ENCODE assay signal across 1 cellular context in genomic region chr15:75758071-75758872, GRCh38.
TF ChIP-seq lines count a peak whose summit lies in the region.

No MANE protein-coding gene starts in this region.

TF ChIP-seq in K562, 482 proteins besides CTCF, POLR2A, EP300 and RAD21 (continued from another document and continues in another):
- TF ChIP-seq ZNF518B (CRISPR knock-in tag; IDR thresholded peaks at IDR 0.05) (no peak), NBN (IDR thresholded peaks at IDR 0.05; ENCODE audit: low read depth) (peak; percentile 34; the same call in 1 of the 2 replicates), MTA2 (IDR thresholded peaks at IDR 0.05; ENCODE audit: low read depth) (no peak), ZBTB11 (CRISPR knock-in tag; IDR thresholded peaks at IDR 0.05) (peak in 1 of 3 experiments; percentile 63; a peak in 1 of 6 replicates), CSDE1 (IDR thresholded peaks at IDR 0.05) (no peak), ZNF449 (CRISPR knock-in tag; IDR thresholded peaks at IDR 0.05) (no peak), PYGO2 (tag; IDR thresholded peaks at IDR 0.05) (no peak; the same call in 1 of the 2 replicates), PML (IDR thresholded peaks at IDR 0.05; ENCODE audit: low read length) (peak; percentile 42; the same call in 1 of the 2 replicates), MAFK (IDR thresholded peaks at IDR 0.05; ENCODE audit: low read length) (no peak), ERF (CRISPR knock-in tag; IDR thresholded peaks at IDR 0.05) (no peak), POLR2G (IDR thresholded peaks at IDR 0.05; ENCODE audit: low read depth, low read length) (peak; percentile 94), ZBTB5 (IDR thresholded peaks at IDR 0.05) (no peak), CHD1 (IDR thresholded peaks at IDR 0.05; ENCODE audit: low read length) (no peak), MYC (IDR thresholded peaks at IDR 0.05; ENCODE audit: low read depth, low read length) (peak; percentile 69), MYC (CRISPR knock-in tag; IDR thresholded peaks at IDR 0.05; ENCODE audit: borderline replicate concordance, low read depth) (no peak), HDAC3 (IDR thresholded peaks at IDR 0.05; ENCODE audit: borderline replicate concordance, partially characterized antibody) (no peak), TSC22D4 (tag; IDR thresholded peaks at IDR 0.05) (no peak), JUNB (CRISPR knock-in tag; conservative IDR thresholded peaks at IDR 0.05) (no peak), ZNF165 (CRISPR knock-in tag; IDR thresholded peaks at IDR 0.05; ENCODE audit: borderline replicate concordance) (no peak), ZNF699 (CRISPR knock-in tag; IDR thresholded peaks at IDR 0.05; ENCODE audit: insufficient replicate concordance) (no peak), ZNF76 (CRISPR knock-in tag; IDR thresholded peaks at IDR 0.05; ENCODE audit: borderline replicate concordance) (no peak), ZC3H4 (CRISPR knock-in tag; IDR thresholded peaks at IDR 0.05; ENCODE audit: borderline replicate concordance) (no peak), AFF4 (CRISPR knock-in tag; IDR thresholded peaks at IDR 0.05) (0 out of 2 replicates have a peak, but pooled peaks have one; percentile 62), PHF21A (IDR thresholded peaks at IDR 0.05; ENCODE audit: borderline replicate concordance, low read depth) (0 out of 2 replicates have a peak, but pooled peaks have one; percentile 31), MAX (CRISPR knock-in tag; IDR thresholded peaks at IDR 0.05) (peak; percentile 71), ARID4B (CRISPR knock-in tag; IDR thresholded peaks at IDR 0.05) (0 out of 2 replicates have a peak, but pooled peaks have one; percentile 51), ZC3H11A (IDR thresholded peaks at IDR 0.05; ENCODE audit: low read depth, low read length) (no peak), ZNF830 (CRISPR knock-in tag; IDR thresholded peaks at IDR 0.05) (no peak), ZBTB33 (CRISPR knock-in tag; IDR thresholded peaks at IDR 0.05) (no peak), PHB (CRISPR knock-in tag; IDR thresholded peaks at IDR 0.05) (no peak), ZNF140 (CRISPR knock-in tag; IDR thresholded peaks at IDR 0.05) (no peak), HDGF (IDR thresholded peaks at IDR 0.05) (no peak), SMAD3 (CRISPR knock-in tag; conservative IDR thresholded peaks at IDR 0.05) (no peak), KDM1A (IDR thresholded peaks at IDR 0.05) (no peak), ADNP (tag; IDR thresholded peaks at IDR 0.05) (no peak), ZNF134 (CRISPR knock-in tag; conservative IDR thresholded peaks at IDR 0.05) (no peak), ZNF280B (CRISPR knock-in tag; IDR thresholded peaks at IDR 0.05) (no peak), ZSCAN29 (IDR thresholded peaks at IDR 0.05) (no peak), TFAM (CRISPR knock-in tag; conservative IDR thresholded peaks at IDR 0.05) (no peak), ZNF184 (CRISPR knock-in tag; IDR thresholded peaks at IDR 0.05) (no peak)
